8 cellular contexts compared by ENCODE assay signal in genomic region chr6:84764332-84765049, GRCh38. TPM values are rescaled to one million over a fixed set of nuclear protein-coding genes. Genes with fewer than 3 reads are reported as not detected.
DNase-seq lines count a peak whose midpoint lies in the region; ATAC-seq and TF ChIP-seq lines count a peak whose summit lies in the region.

TBX18 (minus strand) TSS chr6:84764598; CDS start chr6:84764181, 417 bp downstream.

- H3K9ac ChIP-seq in muscle layer of colon (ENCODE audit: low read length): no peak within 1 kb of the TSS

- H3K36me3 ChIP-seq in A673 (ENCODE audit: insufficient read depth, low read length, poor library complexity, severe bottlenecking): no peaks in the 10 kb centered on the region
- H3K36me3 ChIP-seq in muscle layer of colon (ENCODE audit: insufficient read depth, low read length): no peaks in the 10 kb centered on the region

- POLR2A ChIA-PET in A673 (lab: Charles Lee; ENCODE audit: low non-redundant PET): interaction anchor here (0.6 kb wide), 1 partner anchor 26 kb away, joined by 3 read pairs; no protein-coding TSS in a partner anchor
- POLR2A ChIA-PET in HEK293T (lab: Yijun Ruan, JAX): interaction anchor here (0.9 to 1.1 kb wide), 4 partner anchors 10 to 84 kb away, joined by 3 to 7 read pairs (median 4); no protein-coding TSS in a partner anchor

- peaks cover 17% of the 10 kb centered on the region for H3K4me1 ChIP-seq in A673 (ENCODE audit: insufficient read depth, low read length, poor library complexity, severe bottlenecking)
- H3K4me1 ChIP-seq in muscle layer of colon (ENCODE audit: insufficient read depth, low read length): peaks cover 9% of the 10 kb centered on the region

- CTCF ChIA-PET in A673 (lab: Charles Lee) (no interaction called here), HEK293T (lab: Yijun Ruan, JAX) (interaction anchor here (1.1 kb wide), 1 partner anchor 10 kb away, joined by 5 read pairs; no protein-coding TSS in a partner anchor)

- BruUV-seq in A673 (replicated peaks; lab: Mats Ljungman, UMichigan): no TSS peak

- H3K27me3 ChIP-seq in A673 (replicated peaks; ENCODE audit: insufficient read depth, low read depth, low read length, poor library complexity) (peaks cover 71% of the 10 kb centered on the region), muscle layer of colon (ENCODE audit: control insufficient read depth in 1 of 2, insufficient read depth in 2 of 2, low read length in 2 of 2) (peaks cover 83 to 93% of the 10 kb centered on the region in 2 donors)

- TF ChIP-seq CTCF in A673 (conservative IDR thresholded peaks at IDR 0.05; ENCODE audit: low read depth, low read length) (0 out of 2 replicates have a peak, but pooled peaks have one; percentile 27), fibroblast of mammary gland (conservative IDR thresholded peaks at IDR 0.05; ENCODE audit: control insufficient read depth, insufficient read depth, low read depth, low read length) (no peak)

- intact Hi-C loops in A673 (cut with micrococcal nuclease; ENCODE audit: unreplicated experiment): loop anchor here (5.0 to 10.0 kb wide), 2 partner anchors 337 to 560 kb away; no protein-coding TSS in a partner anchor

- H3K27ac ChIP-seq in A673 (ENCODE audit: low read depth, low read length, poor library complexity, severe bottlenecking): peak within 1 kb of the TSS; percentile 89
- no peak within 1 kb of the TSS for H3K27ac ChIP-seq in muscle layer of colon (ENCODE audit: low read depth, low read length)

- ATAC-seq in GM21390 (IDR thresholded peaks at IDR 0.05; ENCODE audit: unreplicated experiment) (no peak), HG02588 (IDR thresholded peaks at IDR 0.05; ENCODE audit: unreplicated experiment) (no peak)

- H3K9me3 ChIP-seq in A673 (ENCODE audit: low read depth, low read length, poor library complexity, severe bottlenecking) (no peaks in the 10 kb centered on the region), muscle layer of colon (ENCODE audit: low read length) (peaks cover 17% of the 10 kb centered on the region)

- H3K4me3 ChIP-seq in A673 (ENCODE audit: low read depth, low read length, poor library complexity, severe bottlenecking) (peak within 1 kb of the TSS; percentile 72), fibroblast of mammary gland (ENCODE audit: control insufficient read depth, low read depth, low read length) (peak within 1 kb of the TSS; percentile 90), muscle layer of colon (ENCODE audit: low read depth in 1 of 2, low read length in 2 of 2) (peak within 1 kb of the TSS; percentile 21 to 45)

- DNase-seq in A673 (ENCODE audit: low spot score) (peak; percentile 95), HEK293T (ENCODE audit: extremely low spot score) (peak; percentile 80), T1000 (lab: John Stamatoyannopoulos, UW) (peak; percentile 93), fibroblast of mammary gland (ENCODE audit: low read depth) (peak; percentile 99), ureter (ENCODE audit: low spot score) (peak; percentile 96)

TF ChIP-seq in HEK293T, 16 proteins besides CTCF, POLR2A, EP300 and RAD21:
- no peak for TF ChIP-seq SUZ12 (IDR thresholded peaks at IDR 0.05)
- peak; percentile 88 for TF ChIP-seq ELF4 (IDR thresholded peaks at IDR 0.05)
- TF ChIP-seq TARDBP (IDR thresholded peaks at IDR 0.05): no peak
- peak; percentile 98 for TF ChIP-seq PKNOX1 (IDR thresholded peaks at IDR 0.05)

RNA-seq across cellular contexts. Expression of gene TBX18, which starts in this region (rescaled TPM):
- total RNA-seq in A673 (2021) (14.6 and 16.0 TPM in 2 replicates), ureter (84.1 TPM)

Comparison
In these comparisons a context has a peak if more than half of its experiments do, and no peak if none do; other contexts are left out.
1. H3K4me3 ChIP-seq: peak in every context shown above with its lines; median percentile 90 in fibroblast of mammary gland; 72 in A673; 33 in muscle layer of colon.